ENCODE assay signal across 13 cellular contexts in genomic region chr2:58064136-58064535, GRCh38. TPM values are rescaled to one million over a fixed set of nuclear protein-coding genes. Genes with fewer than 3 reads are reported as not detected.
DNase-seq lines count a peak whose midpoint lies in the region; ATAC-seq, FAIRE-seq and TF ChIP-seq lines count a peak whose summit lies in the region.
"Had no signal": no experiment of that assay in that cellular context is flagged by ENCODE, and none has a peak within 500 bp of the region (broad histone marks: within the 10 kb centered on the region; RNA-seq: fewer than 3 reads in every experiment).

No MANE protein-coding gene starts in this region.

- H4K5ac ChIP-seq in H1 (ENCODE audit: insufficient read length, low read depth, low read length): no peak overlapping the region

- POLR2A ChIA-PET in A549 (lab: Yijun Ruan, JAX): no interaction called here
- POLR2A ChIA-PET in H1 (lab: Charles Lee; ENCODE audit: partially characterized antibody): no interaction called here

- H3K4me1 ChIP-seq in A549 (peaks cover 17% of the 10 kb centered on the region), H1 (replicated peaks in 1 of 4; ENCODE audit: control insufficient read depth in 3 of 4, insufficient read depth in 4 of 4, low read length in 3 of 4) (no peaks in the 10 kb centered on the region; a peak in 1 of 7 replicates)

- CTCF ChIA-PET in A549 (lab: Yijun Ruan, JAX) (no interaction called here), H1 (lab: Charles Lee; ENCODE audit: partially characterized antibody) (interaction anchor here (1.4 kb wide), 1 partner anchor 158 kb away, joined by 8 read pairs; no protein-coding TSS in a partner anchor)

- H3K4ac ChIP-seq in H1 (replicated peaks; ENCODE audit: insufficient read length, low read depth, low read length): no peak overlapping the region

- H4K91ac ChIP-seq in H1 (replicated peaks; ENCODE audit: insufficient read length, low read length): no peak overlapping the region

- H3K79me2 ChIP-seq in H1 (ENCODE audit: control insufficient read depth in 1 of 2, insufficient read depth in 2 of 2, low read length in 2 of 2): no peaks in the 10 kb centered on the region

- H2AK5ac ChIP-seq in H1 (ENCODE audit: low read depth, low read length): no peak overlapping the region

- H4K8ac ChIP-seq in H1 (ENCODE audit: extremely low read depth, insufficient read depth, low read length): no peak overlapping the region

- no peak overlapping the region for H3K18ac ChIP-seq in H1 (ENCODE audit: extremely low read depth, low read length)

- no peak overlapping the region for H3K14ac ChIP-seq in H1 (ENCODE audit: insufficient read length)

- no peak overlapping the region for H3K27ac ChIP-seq in A549
- no peak overlapping the region for H3K27ac ChIP-seq in H1 (ENCODE audit: low read depth, low read length)

- no peak overlapping the region for H2BK120ac ChIP-seq in H1 (replicated peaks; ENCODE audit: low read depth, low read length)

- TF ChIP-seq CTCF in A549 (IDR thresholded peaks at IDR 0.05) (no peak), H1 (IDR thresholded peaks at IDR 0.05; ENCODE audit: control extremely low read depth in 1 of 3, insufficient read depth in 1 of 3, low read depth in 1 of 3, low read length in 3 of 3) (no peak)

- 95% methylated on average over 3 of the region's 3 CpGs for WGBS in A549 (ENCODE audit: missing lambda C conversion rate)
- 97% methylated on average over 3 of the region's 3 CpGs; no CpG with 5 or more reads in 1 of the 2 experiments for WGBS in H1 (ENCODE audit: extremely low coverage in 1 of 2, insufficient coverage in 1 of 2, insufficient read length in 1 of 2, insufficient replicate concordance in 2 of 2, low coverage in 1 of 2, low lambda C conversion rate in 2 of 2, missing lambda C conversion rate in 1 of 2), 2 experiments

- no peak overlapping the region for H2BK15ac ChIP-seq in H1 (ENCODE audit: low read length)

- ATAC-seq in A549 (no peak), GM18505 (IDR thresholded peaks at IDR 0.05; ENCODE audit: unreplicated experiment) (peak; percentile 75), HG03354 (IDR thresholded peaks at IDR 0.05; ENCODE audit: poor library complexity, severe bottlenecking, unreplicated experiment) (peak; percentile 59), GM18873 (IDR thresholded peaks at IDR 0.05; ENCODE audit: low FRiP score, unreplicated experiment) (no peak)

- H2BK12ac ChIP-seq in H1 (ENCODE audit: low read depth, low read length): no peak overlapping the region

- no peak overlapping the region for H2BK5ac ChIP-seq in H1 (ENCODE audit: low read depth, low read length)

- no peaks in the 10 kb centered on the region for H3K27me3 ChIP-seq in H1 (replicated peaks in 1 of 4; ENCODE audit: control insufficient read depth in 3 of 4, extremely low read depth in 1 of 4, insufficient read depth in 3 of 4, low read length in 3 of 4)
- H3K27me3 ChIP-seq: dorsolateral prefrontal cortex had no signal

- H3K4me2 ChIP-seq in A549: 0 out of 3 replicates have a peak overlapping the region, but pooled peaks have one; percentile 3
- H3K4me2 ChIP-seq in H1 (ENCODE audit: insufficient read depth in 1 of 2, low read depth in 2 of 2, low read length in 2 of 2): no peak overlapping the region

- no peaks in the 10 kb centered on the region for H4K20me1 ChIP-seq in H1 (replicated peaks in 1 of 2; ENCODE audit: control insufficient read depth in 1 of 2, insufficient read depth in 2 of 2, low read length in 2 of 2)

- TF ChIP-seq EP300 in A549 (IDR thresholded peaks at IDR 0.05) (no peak), H1 (IDR thresholded peaks at IDR 0.05; ENCODE audit: borderline replicate concordance in 1 of 2, low read depth in 2 of 2, low read length in 2 of 2) (no peak)

- no peak overlapping the region for H2BK20ac ChIP-seq in H1 (ENCODE audit: low read length)

- no peak overlapping the region for H2AFZ ChIP-seq in H1 (ENCODE audit: low read length)

- FAIRE-seq in A549 (lab: Jason Lieb, UNC) (no peak), H1 (lab: Jason Lieb, UNC) (peak; percentile 7)

- DNase-seq in A549 (ENCODE audit: low read depth in 1 of 2, low spot score in 1 of 2) (no peak), H1 (ENCODE audit: low read depth in 1 of 2, low spot score in 2 of 2) (no peak), HT-29 (ENCODE audit: low spot score) (no peak), amygdala (lab: John Stamatoyannopoulos, UW) (no peak), COR-L47 (lab: John Stamatoyannopoulos, UW) (no peak)
- DNase-seq: AML-193; dorsolateral prefrontal cortex; MV-4-11; NCI-H446; stimulated activated CD4-positive, alpha-beta T cell treated with anti-CD3 and anti-CD28 coated beads, Interleukin-4, amount 100 ng/mL, for 1 hour had no signal

- H3K36me3 ChIP-seq in H1 (ENCODE audit: control insufficient read depth in 2 of 4, insufficient read depth in 4 of 4, low read length in 3 of 4): 0 out of 8 replicates have a peak, but pooled peaks cover 0 to 3% (median 0%) of the 10 kb centered on the region in 4 experiments

- no peaks in the 10 kb centered on the region for H3K9me3 ChIP-seq in A549
- no peaks in the 10 kb centered on the region for H3K9me3 ChIP-seq in H1 (ENCODE audit: insufficient read depth in 2 of 2, low read depth in 1 of 2, low read length in 1 of 2)

- no peak overlapping the region for H3K56ac ChIP-seq in H1 (replicated peaks; ENCODE audit: insufficient read length, low read depth, low read length)

- H3K79me1 ChIP-seq in H1 (ENCODE audit: low read depth, low read length): no peaks in the 10 kb centered on the region; the same call in 1 of the 2 replicates

- TF ChIP-seq POLR2A in A549 (IDR thresholded peaks at IDR 0.05; ENCODE audit: low read length): no peak
- no peak for TF ChIP-seq POLR2A in GM18505 (IDR thresholded peaks at IDR 0.05; ENCODE audit: borderline replicate concordance, extremely low read depth, insufficient read depth, insufficient read length)
- no peak for TF ChIP-seq POLR2A in H1 (IDR thresholded peaks at IDR 0.05; ENCODE audit: control extremely low read depth in 1 of 2, low read depth in 2 of 2, low read length in 2 of 2)

- H3K23me2 ChIP-seq in H1 (ENCODE audit: low read depth, low read length): no peaks in the 10 kb centered on the region

- no peak overlapping the region for H3K4me3 ChIP-seq in A549
- H3K4me3 ChIP-seq in H1 (ENCODE audit: extremely low read depth in 1 of 4, insufficient read depth in 2 of 4, low read depth in 3 of 4, low read length in 4 of 4): no peak overlapping the region
- H3K4me3 ChIP-seq: dorsolateral prefrontal cortex had no signal

- H3K23ac ChIP-seq in H1 (ENCODE audit: insufficient read length): no peak overlapping the region

- H3K9ac ChIP-seq in H1 (replicated peaks in 1 of 4; ENCODE audit: extremely low read depth in 1 of 4, low read depth in 3 of 4, low read length in 3 of 4): no peak overlapping the region

- TF ChIP-seq RAD21 in A549 (conservative IDR thresholded peaks at IDR 0.05 in 1 of 2, IDR thresholded peaks at IDR 0.05 in 1 of 2) (no peak), H1 (IDR thresholded peaks at IDR 0.05 in 1 of 2, conservative IDR thresholded peaks at IDR 0.05 in 1 of 2; ENCODE audit: low read depth in 2 of 2, low read length in 2 of 2) (no peak)

TF ChIP-seq in A549, 52 proteins besides CTCF, POLR2A, EP300 and RAD21 (continues in another document):
- TF ChIP-seq ESRRA (IDR thresholded peaks at IDR 0.05; ENCODE audit: borderline replicate concordance, low read length) (no peak), RCOR1 (IDR thresholded peaks at IDR 0.05; ENCODE audit: low read depth, low read length) (no peak), CBX8 (IDR thresholded peaks at IDR 0.05) (no peak), FOSB (CRISPR knock-in tag; IDR thresholded peaks at IDR 0.05) (no peak)
- TF ChIP-seq, protein P1, sequence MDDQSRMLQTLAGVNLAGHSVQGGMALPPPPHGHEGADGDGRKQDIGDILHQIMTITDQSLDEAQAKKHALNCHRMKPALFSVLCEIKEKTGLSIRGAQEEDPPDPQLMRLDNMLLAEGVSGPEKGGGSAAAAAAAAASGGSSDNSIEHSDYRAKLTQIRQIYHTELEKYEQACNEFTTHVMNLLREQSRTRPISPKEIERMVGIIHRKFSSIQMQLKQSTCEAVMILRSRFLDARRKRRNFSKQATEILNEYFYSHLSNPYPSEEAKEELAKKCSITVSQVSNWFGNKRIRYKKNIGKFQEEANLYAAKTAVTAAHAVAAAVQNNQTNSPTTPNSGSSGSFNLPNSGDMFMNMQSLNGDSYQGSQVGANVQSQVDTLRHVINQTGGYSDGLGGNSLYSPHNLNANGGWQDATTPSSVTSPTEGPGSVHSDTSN (IDR thresholded peaks at IDR 0.05): no peak

TF ChIP-seq in H1, 55 proteins besides CTCF, POLR2A, EP300 and RAD21 (continues in another document):
- TF ChIP-seq CREB1 (IDR thresholded peaks at IDR 0.05): no peak
- no peak for TF ChIP-seq SIN3A (conservative IDR thresholded peaks at IDR 0.05 in 1 of 2, IDR thresholded peaks at IDR 0.05 in 1 of 2; ENCODE audit: low read depth in 1 of 2, low read length in 2 of 2)
- TF ChIP-seq BRCA1 (IDR thresholded peaks at IDR 0.05; ENCODE audit: low read depth, low read length): no peak
- TF ChIP-seq TCF12 (IDR thresholded peaks at IDR 0.05; ENCODE audit: low read depth, low read length): no peak
- TF ChIP-seq ASH2L (IDR thresholded peaks at IDR 0.05; ENCODE audit: low read length): no peak
- TF ChIP-seq NRF1 (IDR thresholded peaks at IDR 0.05; ENCODE audit: low read depth, low read length): no peak
- TF ChIP-seq SAP30 (IDR thresholded peaks at IDR 0.05; ENCODE audit: insufficient read depth, insufficient replicate concordance, low read length): no peak
- TF ChIP-seq GTF2F1 (IDR thresholded peaks at IDR 0.05; ENCODE audit: borderline replicate concordance, low read depth, low read length): no peak
- no peak for TF ChIP-seq CBX8 (IDR thresholded peaks at IDR 0.05; ENCODE audit: borderline replicate concordance, low read depth, low read length)
- no peak for TF ChIP-seq SP1 (IDR thresholded peaks at IDR 0.05; ENCODE audit: low read depth, low read length)

RNA-seq across cellular contexts. Expression of gene VRK2, which starts 17.5 kb away (rescaled TPM):
- polyA plus RNA-seq in A549 (2011; rRNA removed) (66.2 and 80.9 TPM in 2 replicates), A549 (2017; fragmentation: RNase III; extraction: RNeasy Plus Mini Kit Qiagen cat#74134 plus additional on column Dnase treatment) (19.4 to 30.4 TPM (median 24.2 TPM) in 3 replicates), H1 (2011; rRNA removed) (4.4 and 7.6 TPM in 2 replicates)
- 17.4 and 18.0 TPM in 2 replicates for polyA plus RNA-seq in A549 (2012; cell fraction: cytosol; rRNA removed)
- 5.3 and 7.7 TPM in 2 replicates for polyA plus RNA-seq in A549 (2012; cell fraction: nucleus; rRNA removed)
- 22.8 and 30.4 TPM in 2 replicates for polyA minus RNA-seq in A549 (2011; rRNA and poly(A)+ RNA removed)
- total RNA-seq in H1 (2021; fragmentation: NEBNext Ultra II Directional; extraction: Animal tissue kit (Norgen Biotek cat#: 25700)): 27.8 and 28.0 TPM in 2 replicates
- 10.2 TPM for polyA plus RNA-seq in H1 (2011; cell fraction: cytosol; rRNA removed)
- polyA plus RNA-seq in H1 (2011; cell fraction: nucleus; rRNA removed): 6.4 TPM
- 13.2 to 21.9 TPM (median 14.3 TPM) in 4 replicates for polyA plus RNA-seq in H1 (2012, experiment 1 of 2)
- 1.2 TPM for polyA plus RNA-seq in H1 (2012, experiment 2 of 2)
- 18.9 TPM for polyA plus RNA-seq in H1 (2013, experiment 1 of 2)
- 18.7 TPM for polyA plus RNA-seq in H1 (2013, experiment 2 of 2)
- polyA minus RNA-seq in H1 (2011; rRNA and poly(A)+ RNA removed): 11.9 and 18.2 TPM in 2 replicates
- polyA minus RNA-seq in H1 (2011; cell fraction: cytosol; rRNA and poly(A)+ RNA removed): 8.4 TPM
- polyA minus RNA-seq in H1 (2011; cell fraction: nucleus; rRNA and poly(A)+ RNA removed): 27.7 TPM
- 9.4 and 10.3 TPM in 2 replicates for total RNA-seq in HT-29 (2014; rRNA removed; shearing (Covaris generic))

Comparison
In these comparisons a context has a peak if more than half of its experiments do, and no peak if none do; other contexts are left out.
1. ATAC-seq: peak in GM18505 (single experiment) and HG03354 (single experiment); none in A549 (0 of 2) and GM18873 (single experiment).